27 cellular contexts compared by ENCODE assay signal in the genomic region with DNA sequence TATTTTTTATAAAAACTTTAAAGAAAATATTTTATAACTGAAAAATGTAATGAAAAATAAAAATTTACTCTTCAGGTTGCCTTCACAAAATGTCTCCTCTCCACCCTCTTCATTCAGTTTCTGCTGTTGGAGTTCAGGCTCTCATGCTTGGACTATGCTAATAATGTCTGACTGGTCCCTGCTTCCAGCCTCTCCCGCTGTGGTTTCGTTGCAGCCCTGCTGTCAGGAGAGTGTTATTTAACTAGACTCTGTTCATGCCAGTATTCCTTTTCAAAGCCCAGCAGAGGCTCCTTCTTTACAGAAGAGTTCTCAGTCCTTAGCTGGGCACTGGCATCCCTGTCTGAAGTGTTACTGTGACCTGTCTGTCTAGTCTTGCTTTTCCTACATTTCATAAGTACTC. TPM values are rescaled to one million over a fixed set of nuclear protein-coding genes. Genes with fewer than 3 reads are reported as not detected.
DNase-seq lines count a peak whose midpoint lies in the region; ATAC-seq and TF ChIP-seq lines count a peak whose summit lies in the region.
"Had no signal": no experiment of that assay in that cellular context is flagged by ENCODE, and none has a peak within 500 bp of the region (broad histone marks: within the 10 kb centered on the region; RNA-seq: fewer than 3 reads in every experiment).

No MANE protein-coding gene starts in this region.

- DNase-seq in AG20443 (ENCODE audit: low spot score), result peak; percentile 8
- no peak for DNase-seq in Calu3
- DNase-seq in astrocyte of the hippocampus (ENCODE audit: low read depth, low spot score), result peak; percentile 42
- DNase-seq in myocyte (ENCODE audit: low read depth), result peak; percentile 86
- no peak for DNase-seq in PC-3
- DNase-seq in foreskin keratinocyte, result no peak
- no peak for DNase-seq in GF-D8 (lab: John Stamatoyannopoulos, UW)
- DNase-seq: activated CD4-positive, alpha-beta T cell treated with anti-CD3 and anti-CD28 coated beads, Interleukin-2, amount 10 ng/mL, durations not matched to agents 24 days and 14 days; activated CD8-positive, alpha-beta memory T cell treated with anti-CD3 and anti-CD28 coated beads for 24 hours; activated effector memory CD4-positive, alpha-beta T cell treated with anti-CD3 and anti-CD28 coated beads, Interleukin-2, amount 50 U/mL, for 16 hours; activated T-cell treated with anti-CD3 and anti-CD28 coated beads for 4 hours; HCEC 1CT; immature natural killer cell; Kasumi-1; NCI-H1417 treated with DMSO at 0.1 percent for 48 hours; NCI-H2029 treated with DMSO at 0.1 percent for 48 hours; NCI-H774; RPMI8226; SJCRH30; stimulated activated naive B cell treated with anti-CD40 and anti-IgM and Interleukin-4, amounts not matched to agents 10 μg/mL and 1 μg/mL and 100 μg/mL, for 72 hours; substantia nigra; SW 1271; T1000; upper lobe of right lung had no signal

- POLR2A ChIA-PET in PC-3 (lab: Charles Lee; ENCODE audit: unreplicated experiment), result no interaction called here

- BruUV-seq in Calu3 (replicated peaks; lab: Mats Ljungman, UMichigan) (no TSS peak), PC-3 (replicated peaks; lab: Mats Ljungman, UMichigan) (no TSS peak)

- no peak for TF ChIP-seq CTCF in Calu3 (IDR thresholded peaks at IDR 0.05; ENCODE audit: unreplicated experiment)
- TF ChIP-seq CTCF in PC-3 (conservative IDR thresholded peaks at IDR 0.05; ENCODE audit: low read depth, low read length), result no peak
- no peak for TF ChIP-seq CTCF in foreskin keratinocyte (conservative IDR thresholded peaks at IDR 0.05)

- peaks cover 21% of the 10 kb centered on the region; the same call in 1 of the 2 replicates for H3K36me3 ChIP-seq in PC-3 (ENCODE audit: low read depth, low read length)
- H3K36me3 ChIP-seq: BLaER1 had no signal

- no peak overlapping the region for H3K4me3 ChIP-seq in PC-3 (ENCODE audit: low read length)
- H3K4me3 ChIP-seq: BLaER1, SJCRH30, upper lobe of right lung had no signal

- no peaks in the 10 kb centered on the region for H3K9me3 Mint-ChIP-seq in Calu3 (ENCODE audit: low read depth, unreplicated experiment)
- H3K9me3 Mint-ChIP-seq: activated CD4-positive, alpha-beta T cell treated with anti-CD3 and anti-CD28 coated beads, Interleukin-2, amount 10 ng/mL, durations not matched to agents 24 days and 14 days; immature natural killer cell; memory B cell; stimulated activated naive B cell treated with anti-CD40 and anti-IgM and Interleukin-4, amounts not matched to agents 10 μg/mL and 1 μg/mL and 100 μg/mL, for 72 hours had no signal

- intact Hi-C loops in Calu3 (cut with micrococcal nuclease; ENCODE audit: unreplicated experiment) (no loop called here), PC-3 (cut with micrococcal nuclease) (no loop called here)

- H3K79me2 ChIP-seq in PC-3 (ENCODE audit: low read length), result no peaks in the 10 kb centered on the region

- H3K4me2 ChIP-seq in PC-3 (ENCODE audit: low read length), result no peak overlapping the region

- no peaks in the 10 kb centered on the region for H4K20me1 ChIP-seq in PC-3 (ENCODE audit: low read length)
- H4K20me1 ChIP-seq: BLaER1 had no signal

- H3K9me2 ChIP-seq in PC-3 (replicated peaks; ENCODE audit: low read length), result no peaks in the 10 kb centered on the region

- H3K27ac ChIP-seq in PC-3 (ENCODE audit: low read length) (no peak overlapping the region), foreskin keratinocyte (no peak overlapping the region)
- H3K27ac ChIP-seq: BLaER1, SJCRH30, upper lobe of right lung had no signal

- H3K27me3 Mint-ChIP-seq in Calu3 (ENCODE audit: unreplicated experiment), result no peaks in the 10 kb centered on the region
- H3K27me3 Mint-ChIP-seq: activated CD4-positive, alpha-beta T cell treated with anti-CD3 and anti-CD28 coated beads, Interleukin-2, amount 10 ng/mL, durations not matched to agents 24 days and 14 days; memory B cell; stimulated activated naive B cell treated with anti-CD40 and anti-IgM and Interleukin-4, amounts not matched to agents 10 μg/mL and 1 μg/mL and 100 μg/mL, for 72 hours had no signal

- no peaks in the 10 kb centered on the region for H3F3A ChIP-seq in PC-3 (ENCODE audit: low read length, unreplicated experiment)

- no peaks in the 10 kb centered on the region for H3K4me1 Mint-ChIP-seq in Calu3 (ENCODE audit: low read depth, unreplicated experiment)
- H3K4me1 Mint-ChIP-seq: activated CD4-positive, alpha-beta T cell treated with anti-CD3 and anti-CD28 coated beads, Interleukin-2, amount 10 ng/mL, durations not matched to agents 24 days and 14 days; memory B cell; stimulated activated naive B cell treated with anti-CD40 and anti-IgM and Interleukin-4, amounts not matched to agents 10 μg/mL and 1 μg/mL and 100 μg/mL, for 72 hours had no signal

- H3K36me3 Mint-ChIP-seq in Calu3 (ENCODE audit: insufficient read depth, unreplicated experiment), result peaks cover 94% of the 10 kb centered on the region

- peak overlapping the region; percentile 3 for H3K27ac Mint-ChIP-seq in Calu3 (ENCODE audit: unreplicated experiment)
- H3K27ac Mint-ChIP-seq: activated CD4-positive, alpha-beta T cell treated with anti-CD3 and anti-CD28 coated beads, Interleukin-2, amount 10 ng/mL, durations not matched to agents 24 days and 14 days; memory B cell; stimulated activated naive B cell treated with anti-CD40 and anti-IgM and Interleukin-4, amounts not matched to agents 10 μg/mL and 1 μg/mL and 100 μg/mL, for 72 hours had no signal

- CTCF ChIA-PET in Calu3 (lab: Charles Lee), result no interaction called here
- CTCF ChIA-PET in PC-3 (lab: Charles Lee), result no interaction called here

- no peak overlapping the region for H3K4me3 Mint-ChIP-seq in Calu3 (ENCODE audit: low read depth, unreplicated experiment)
- H3K4me3 Mint-ChIP-seq: activated CD4-positive, alpha-beta T cell treated with anti-CD3 and anti-CD28 coated beads, Interleukin-2, amount 10 ng/mL, durations not matched to agents 24 days and 14 days; memory B cell; stimulated activated naive B cell treated with anti-CD40 and anti-IgM and Interleukin-4, amounts not matched to agents 10 μg/mL and 1 μg/mL and 100 μg/mL, for 72 hours had no signal

- H3K9ac ChIP-seq in PC-3 (ENCODE audit: low read length), result no peak overlapping the region
- H3K9ac ChIP-seq: BLaER1 had no signal

- ATAC-seq in HG02938 (IDR thresholded peaks at IDR 0.05; ENCODE audit: unreplicated experiment) (no peak), PC-3 (no peak), foreskin keratinocyte (no peak)
- ATAC-seq: stimulated activated naive B cell treated with anti-CD40 and anti-IgM and Interleukin-4, amounts not matched to agents 10 μg/mL and 1 μg/mL and 100 μg/mL, for 72 hours; upper lobe of right lung had no signal

- H3K9me3 ChIP-seq in PC-3 (ENCODE audit: low read length), result no peaks in the 10 kb centered on the region
- H3K9me3 ChIP-seq: BLaER1, SJCRH30, upper lobe of right lung had no signal

- H2AFZ ChIP-seq in PC-3 (ENCODE audit: low read length), result no peak overlapping the region

- H3K4me1 ChIP-seq in PC-3 (ENCODE audit: insufficient read depth, low read length) (no peaks in the 10 kb centered on the region), foreskin keratinocyte (no peaks in the 10 kb centered on the region)
- H3K4me1 ChIP-seq: SJCRH30, upper lobe of right lung had no signal

- H3K27me3 ChIP-seq in PC-3 (ENCODE audit: low read length) (no peaks in the 10 kb centered on the region), foreskin keratinocyte (no peaks in the 10 kb centered on the region)
- H3K27me3 ChIP-seq: BLaER1, SJCRH30, upper lobe of right lung had no signal

RNA-seq across cellular contexts. Expression of a gene that starts 40.4 kb away (rescaled TPM):
- total RNA-seq in Calu3 (2022) (136 and 184 TPM in 2 replicates), myocyte (126 and 129 TPM in 2 replicates), PC-3 (2014; rRNA removed) (24.2 and 25.1 TPM in 2 replicates), foreskin keratinocyte (28.2 and 36.5 TPM in 2 replicates)
- polyA plus RNA-seq in myocyte (2012), result 43.7 TPM
- 9.5 and 9.6 TPM in 2 replicates for polyA plus RNA-seq in foreskin keratinocyte

Comparison
In these comparisons a context has a peak if more than half of its experiments do, and no peak if none do; other contexts are left out.
1. DNase-seq: peak in AG20443 (single experiment), astrocyte of the hippocampus (single experiment) and myocyte (single experiment); none in Calu3 (single experiment), PC-3 (single experiment), foreskin keratinocyte (0 of 2) and GF-D8 (single experiment).